In genomic region chr7:116638592-116638991, GRCh38 we compare ENCODE assay signal across 1 cellular context. TPM values are rescaled to one million over a fixed set of nuclear protein-coding genes. Genes with fewer than 3 reads are reported as not detected.
"Had no signal": no experiment of that assay in that cellular context is flagged by ENCODE, and none has a peak within 500 bp of the region (broad histone marks: within the 10 kb centered on the region; RNA-seq: fewer than 3 reads in every experiment).

No MANE protein-coding gene starts in this region.

RNA-seq across cellular contexts. Expression of gene MET, which starts 33.4 kb away (rescaled TPM):
- total RNA-seq: activated naive CD8-positive, alpha-beta T cell treated with anti-CD3 and anti-CD28 coated beads, Interleukin-2, amount 10 ng/mL, durations not matched to agents 7 days and 5 days had no signal
